In the genomic region with DNA sequence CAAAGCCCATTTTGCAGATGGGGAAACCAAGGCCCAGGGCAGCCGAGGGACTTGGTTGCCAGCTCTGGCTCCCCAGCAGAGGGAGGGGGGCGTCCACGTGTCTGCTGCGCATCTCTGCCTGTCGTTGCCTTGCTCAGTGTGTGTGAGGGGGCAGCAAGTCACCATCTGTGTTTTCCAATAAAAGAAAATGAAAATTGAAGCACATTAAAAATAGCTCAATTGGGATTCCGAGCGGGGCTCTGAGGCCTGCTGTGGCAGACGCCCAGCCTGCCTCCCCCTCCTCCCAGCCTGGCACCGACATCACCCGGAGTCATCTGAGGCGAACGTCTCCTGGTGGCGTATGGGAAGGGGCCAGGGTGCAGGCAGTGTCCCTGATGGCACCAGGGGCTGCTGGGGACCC, we compare ENCODE assay signal across 19 cellular contexts. TPM values are rescaled to one million over a fixed set of nuclear protein-coding genes. Genes with fewer than 3 reads are reported as not detected.
DNase-seq lines count a peak whose midpoint lies in the region; ATAC-seq and TF ChIP-seq lines count a peak whose summit lies in the region.
"Had no signal": no experiment of that assay in that cellular context is flagged by ENCODE, and none has a peak within 500 bp of the region (broad histone marks: within the 10 kb centered on the region; RNA-seq: fewer than 3 reads in every experiment).

No MANE protein-coding gene starts in this region.

- ATAC-seq in HG03354 (IDR thresholded peaks at IDR 0.05; ENCODE audit: poor library complexity, severe bottlenecking, unreplicated experiment), result no peak
- ATAC-seq: GM12878, HCT116, K562 had no signal

- H3K27ac ChIP-seq in RWPE1, result no peak overlapping the region

- CTCF ChIA-PET in RWPE1 (lab: Yijun Ruan, JAX), result no interaction called here

- TF ChIP-seq CTCF in RWPE1 (conservative IDR thresholded peaks at IDR 0.05; ENCODE audit: low read depth), result no peak

- DNase-seq in Ammon's horn (ENCODE audit: low spot score), result peak; percentile 78
- peak; percentile 71 for DNase-seq in NCI-H2227 (lab: John Stamatoyannopoulos, UW; ENCODE audit: unreplicated experiment)
- peak; percentile 20 for DNase-seq in cerebellum (ENCODE audit: low spot score)
- DNase-seq in middle frontal gyrus (ENCODE audit: extremely low spot score, low spot score), result peak; percentile 8
- no peak for DNase-seq in T-helper 2 cell
- DNase-seq in RWPE1 (ENCODE audit: low spot score), result no peak
- no peak for DNase-seq in activated CD4-positive, CD25-positive, alpha-beta regulatory T cell (lab: John Stamatoyannopoulos, UW)
- DNase-seq: BE2C; Caco-2; CD4-positive, alpha-beta T cell; GOT3; NCI-H1092 treated with DMSO at 0.1 percent for 48 hours; NCI-H82; OCI-M1; SHP77 had no signal

- POLR2A ChIA-PET in RWPE1 (lab: Yijun Ruan, JAX; ENCODE audit: low non-redundant PET), result no interaction called here

RNA-seq across cellular contexts. Expression of a gene that starts 51.2 kb away (rescaled TPM):
- total RNA-seq in cerebellum, result 83.8 TPM
- total RNA-seq: K562 had no signal

Comparison
In these comparisons a context has a peak if more than half of its experiments do, and no peak if none do; other contexts are left out.
1. DNase-seq: peak in Ammon's horn (single experiment), NCI-H2227 (single experiment), cerebellum (single experiment) and middle frontal gyrus (single experiment); none in T-helper 2 cell (0 of 5), RWPE1 (single experiment) and activated CD4-positive, CD25-positive, alpha-beta regulatory T cell (0 of 4).